ENCODE assay signal across 8 cellular contexts in the genomic region with DNA sequence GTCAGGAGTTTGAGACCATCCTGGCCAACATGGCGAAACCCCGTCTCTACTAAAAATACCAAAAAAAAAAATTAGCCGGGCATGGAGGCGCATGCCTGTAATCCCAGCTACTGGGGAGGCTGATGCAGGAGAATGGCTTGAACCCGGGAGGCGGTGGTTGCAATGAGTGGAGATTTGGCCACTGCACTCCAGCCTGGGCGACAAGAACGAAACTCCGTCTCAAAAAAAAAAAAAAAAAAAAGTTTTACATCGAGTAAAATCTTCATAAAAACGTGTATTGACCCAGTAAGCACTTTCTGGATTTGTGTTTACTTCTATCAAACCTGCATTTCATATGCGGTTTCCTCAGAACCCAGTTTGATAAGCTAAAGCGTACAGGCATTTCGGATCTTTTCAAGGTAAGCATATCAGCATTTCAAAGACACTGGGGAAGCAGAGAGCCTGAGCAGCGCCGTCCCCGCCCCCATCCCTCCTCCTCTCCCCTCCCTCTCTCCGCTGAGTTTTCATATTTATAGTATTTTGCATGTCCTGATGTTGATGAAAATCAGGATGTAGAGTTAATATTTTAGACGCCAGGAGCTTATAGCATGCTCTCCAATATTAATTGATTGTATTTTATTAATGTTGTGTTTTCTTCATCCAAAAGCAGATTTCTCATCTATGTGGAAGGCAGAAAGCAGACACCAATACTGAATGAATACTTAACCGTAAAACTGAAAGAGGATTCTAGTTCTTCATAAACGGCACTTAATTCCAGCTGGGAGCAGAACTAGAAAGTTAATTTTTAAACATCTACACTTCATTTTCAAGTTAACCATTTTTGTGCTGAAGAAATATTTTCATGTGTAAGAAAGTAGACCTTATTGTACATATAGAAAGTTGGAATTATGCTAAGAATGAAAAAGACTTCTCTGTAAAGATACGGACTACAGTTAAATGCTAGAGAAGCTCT. TPM values are rescaled to one million over a fixed set of nuclear protein-coding genes. Genes with fewer than 3 reads are reported as not detected.
DNase-seq lines count a peak whose midpoint lies in the region; ATAC-seq and TF ChIP-seq lines count a peak whose summit lies in the region.

No MANE protein-coding gene starts in this region.

- WGBS in right lobe of liver (ENCODE audit: insufficient coverage, low coverage, low lambda C conversion rate, missing lambda C conversion rate), result 17% methylated on average over 22 of the region's 22 CpGs

- TF ChIP-seq POLR2A in right lobe of liver (IDR thresholded peaks at IDR 0.05), result no peak

- no peaks in the 10 kb centered on the region for H3K9me3 ChIP-seq in right lobe of liver
- H3K9me3 ChIP-seq in upper lobe of right lung, result no peaks in the 10 kb centered on the region

- H3K36me3 Mint-ChIP-seq in activated naive CD4-positive, alpha-beta T cell treated with anti-CD3 and anti-CD28 coated beads for 36 hours (ENCODE audit: low read depth), result no peaks in the 10 kb centered on the region
- H3K36me3 Mint-ChIP-seq in activated naive CD4-positive, alpha-beta T cell treated with anti-CD3 and anti-CD28 coated beads, Interleukin-2, amount 10 ng/mL, durations not matched to agents 7 days and 5 days, result no peaks in the 10 kb centered on the region
- H3K36me3 Mint-ChIP-seq in activated naive CD8-positive, alpha-beta T cell, result no peaks in the 10 kb centered on the region
- no peaks in the 10 kb centered on the region for H3K36me3 Mint-ChIP-seq in endothelial cell (ENCODE audit: low read depth, unreplicated experiment)

- intact Hi-C loops in activated naive CD4-positive, alpha-beta T cell treated with anti-CD3 and anti-CD28 coated beads for 36 hours (cut with micrococcal nuclease), result no loop called here
- intact Hi-C loops in right lobe of liver (cut with DNase I) (no loop called here), upper lobe of right lung (cut with DNase I) (no loop called here)

- TF ChIP-seq CTCF in right lobe of liver (IDR thresholded peaks at IDR 0.05), result no peak
- no peak for TF ChIP-seq CTCF in upper lobe of right lung (IDR thresholded peaks at IDR 0.05)
- TF ChIP-seq CTCF in endothelial cell (IDR thresholded peaks at IDR 0.05; ENCODE audit: unreplicated experiment), result no peak

- H3K4me1 ChIP-seq in right lobe of liver (peaks cover 0 to 12% (median 0%) of the 10 kb centered on the region in 4 donors), upper lobe of right lung (no peaks in the 10 kb centered on the region)

- H3K36me3 ChIP-seq in right lobe of liver (no peaks in the 10 kb centered on the region), upper lobe of right lung (no peaks in the 10 kb centered on the region)

- H3K4me3 ChIP-seq in right lobe of liver (peak overlapping the region; percentile 16 to 45 (median 44)), upper lobe of right lung (peak overlapping the region; percentile 36)

- no peaks in the 10 kb centered on the region for H3K27me3 ChIP-seq in right lobe of liver
- H3K27me3 ChIP-seq in upper lobe of right lung, result no peaks in the 10 kb centered on the region

- H3K27ac ChIP-seq in right lobe of liver (peak overlapping the region in 2 of 3 donors; percentile 37 to 67), upper lobe of right lung (peak overlapping the region; percentile 8)

- no peaks in the 10 kb centered on the region for H3K9me3 Mint-ChIP-seq in activated naive CD4-positive, alpha-beta T cell treated with anti-CD3 and anti-CD28 coated beads for 36 hours
- H3K9me3 Mint-ChIP-seq in activated naive CD4-positive, alpha-beta T cell treated with anti-CD3 and anti-CD28 coated beads, Interleukin-2, amount 10 ng/mL, durations not matched to agents 7 days and 5 days, result no peaks in the 10 kb centered on the region
- no peaks in the 10 kb centered on the region for H3K9me3 Mint-ChIP-seq in activated naive CD8-positive, alpha-beta T cell (ENCODE audit: low read depth)
- no peaks in the 10 kb centered on the region for H3K9me3 Mint-ChIP-seq in endothelial cell (ENCODE audit: unreplicated experiment)

- H3K4me1 Mint-ChIP-seq in activated naive CD4-positive, alpha-beta T cell treated with anti-CD3 and anti-CD28 coated beads for 36 hours (ENCODE audit: low read depth), result peaks cover 2% of the 10 kb centered on the region
- no peaks in the 10 kb centered on the region for H3K4me1 Mint-ChIP-seq in activated naive CD4-positive, alpha-beta T cell treated with anti-CD3 and anti-CD28 coated beads, Interleukin-2, amount 10 ng/mL, durations not matched to agents 7 days and 5 days
- H3K4me1 Mint-ChIP-seq in activated naive CD8-positive, alpha-beta T cell (ENCODE audit: low read depth), result peaks cover 4% of the 10 kb centered on the region
- no peaks in the 10 kb centered on the region for H3K4me1 Mint-ChIP-seq in endothelial cell (ENCODE audit: unreplicated experiment)

- H3K27ac Mint-ChIP-seq in activated naive CD4-positive, alpha-beta T cell treated with anti-CD3 and anti-CD28 coated beads for 36 hours, result no peak overlapping the region
- H3K27ac Mint-ChIP-seq in activated naive CD4-positive, alpha-beta T cell treated with anti-CD3 and anti-CD28 coated beads, Interleukin-2, amount 10 ng/mL, durations not matched to agents 7 days and 5 days, result no peak overlapping the region
- no peak overlapping the region for H3K27ac Mint-ChIP-seq in activated naive CD8-positive, alpha-beta T cell
- H3K27ac Mint-ChIP-seq in endothelial cell (ENCODE audit: unreplicated experiment), result no peak overlapping the region

- H3K4me3 Mint-ChIP-seq in activated naive CD4-positive, alpha-beta T cell treated with anti-CD3 and anti-CD28 coated beads for 36 hours, result peak overlapping the region; percentile 34
- H3K4me3 Mint-ChIP-seq in activated naive CD4-positive, alpha-beta T cell treated with anti-CD3 and anti-CD28 coated beads, Interleukin-2, amount 10 ng/mL, durations not matched to agents 7 days and 5 days, result no peak overlapping the region
- H3K4me3 Mint-ChIP-seq in activated naive CD8-positive, alpha-beta T cell, result peak overlapping the region; percentile 63
- H3K4me3 Mint-ChIP-seq in endothelial cell (ENCODE audit: unreplicated experiment), result no peak overlapping the region

- ATAC-seq in right lobe of liver (peak; percentile 82 to 88 (median 86)), upper lobe of right lung (peak; percentile 44), GM21447 (IDR thresholded peaks at IDR 0.05; ENCODE audit: unreplicated experiment) (no peak)

- CTCF ChIA-PET in activated naive CD4-positive, alpha-beta T cell treated with anti-CD3 and anti-CD28 coated beads for 36 hours (lab: Charles Lee), result interaction anchor here (0.6 to 2.9 kb wide), 3 partner anchors 30 to 165 kb away, joined by 3 to 16 read pairs (median 6); no protein-coding TSS in a partner anchor
- CTCF ChIA-PET in activated naive CD4-positive, alpha-beta T cell treated with anti-CD3 and anti-CD28 coated beads, Interleukin-2, amount 10 ng/mL, durations not matched to agents 7 days and 5 days (lab: Charles Lee), result interaction anchor here (2.9 kb wide), 1 partner anchor 32 kb away, joined by 12 read pairs; no protein-coding TSS in a partner anchor

- H3K27me3 Mint-ChIP-seq in activated naive CD4-positive, alpha-beta T cell treated with anti-CD3 and anti-CD28 coated beads for 36 hours (ENCODE audit: low read depth), result no peaks in the 10 kb centered on the region
- peaks cover 20% of the 10 kb centered on the region for H3K27me3 Mint-ChIP-seq in activated naive CD4-positive, alpha-beta T cell treated with anti-CD3 and anti-CD28 coated beads, Interleukin-2, amount 10 ng/mL, durations not matched to agents 7 days and 5 days
- H3K27me3 Mint-ChIP-seq in activated naive CD8-positive, alpha-beta T cell, result no peaks in the 10 kb centered on the region
- H3K27me3 Mint-ChIP-seq in endothelial cell (ENCODE audit: unreplicated experiment), result no peaks in the 10 kb centered on the region

- DNase-seq in activated naive CD4-positive, alpha-beta T cell treated with anti-CD3 and anti-CD28 coated beads for 36 hours, result no peak
- no peak for DNase-seq in activated naive CD4-positive, alpha-beta T cell treated with anti-CD3 and anti-CD28 coated beads, Interleukin-2, amount 10 ng/mL, durations not matched to agents 7 days and 5 days
- peak in 1 of 3 donors; percentile 55 for DNase-seq in right lobe of liver
- no peak for DNase-seq in upper lobe of right lung
- DNase-seq in NCI-H345 treated with DMSO at 0.1 percent for 48 hours (lab: John Stamatoyannopoulos, UW; ENCODE audit: unreplicated experiment), result no peak
- no peak for DNase-seq in endothelial cell (ENCODE audit: low spot score)

RNA-seq across cellular contexts. Expression of gene HIP1R, which starts 9.2 kb away (rescaled TPM):
- total RNA-seq in activated naive CD4-positive, alpha-beta T cell treated with anti-CD3 and anti-CD28 coated beads for 36 hours, result 10 to 100 TPM; 18.5 to 21.2 TPM
- total RNA-seq in right lobe of liver (10 to 100 TPM; 23.6 to 37.2 (median 27.8) TPM), upper lobe of right lung (33.0 TPM), endothelial cell (ENCODE audit: unreplicated experiment) (117 TPM)

RNA-seq across cellular contexts. Expression of gene CCDC62, which starts 51.7 kb away (rescaled TPM):
- total RNA-seq in activated naive CD4-positive, alpha-beta T cell treated with anti-CD3 and anti-CD28 coated beads for 36 hours, result under 1 TPM; 0.67 to 0.79 TPM
- total RNA-seq in right lobe of liver (under 1 TPM in 5 of 6 experiments, not detected in 1; 0.07 to 0.35 (median 0.12) TPM), upper lobe of right lung (0.64 TPM), endothelial cell (ENCODE audit: unreplicated experiment) (0.87 TPM)

Comparison
In these comparisons a context has a peak if more than half of its experiments do, and no peak if none do; other contexts are left out.
1. H3K4me3 Mint-ChIP-seq: peak in activated naive CD4-positive, alpha-beta T cell treated with anti-CD3 and anti-CD28 coated beads for 36 hours (single experiment) and activated naive CD8-positive, alpha-beta T cell (single experiment); none in activated naive CD4-positive, alpha-beta T cell treated with anti-CD3 and anti-CD28 coated beads, Interleukin-2, amount 10 ng/mL, durations not matched to agents 7 days and 5 days (single experiment) and endothelial cell (single experiment).